In the genomic region with DNA sequence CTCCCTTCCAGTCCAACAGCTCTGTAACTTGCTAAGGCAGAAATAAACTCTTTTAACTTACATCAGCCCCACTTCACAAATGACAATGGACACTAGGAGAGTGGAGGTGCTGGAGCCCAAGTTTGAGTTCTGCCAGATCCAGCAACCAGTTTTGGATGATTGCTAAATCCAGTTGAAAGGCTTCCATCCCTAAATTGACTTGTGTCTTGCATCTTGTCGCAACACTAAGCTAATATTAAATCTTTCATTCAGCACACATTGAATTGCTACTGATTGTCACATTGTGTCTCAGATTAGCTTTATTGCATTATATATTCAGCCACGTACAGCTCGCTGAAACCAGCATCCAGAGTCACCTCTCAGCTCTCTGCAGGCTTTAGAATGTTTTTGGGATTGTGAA, we compare ENCODE assay signal across 32 cellular contexts. TPM values are rescaled to one million over a fixed set of nuclear protein-coding genes. Genes with fewer than 3 reads are reported as not detected.
"Had no signal": no experiment of that assay in that cellular context is flagged by ENCODE, and none has a peak within 500 bp of the region (broad histone marks: within the 10 kb centered on the region; RNA-seq: fewer than 3 reads in every experiment).

No MANE protein-coding gene starts in this region.

- H3K9ac ChIP-seq: KMS-11, SK-N-SH had no signal

- H3K4me3 ChIP-seq: ascending aorta, cardiac muscle cell, Peyer's patch, SJCRH30 had no signal

- H3K36me3 ChIP-seq: ascending aorta, brain microvascular endothelial cell, cardiac muscle cell, Peyer's patch, SJCRH30, WERI-Rb-1 had no signal

- H3K27me3 ChIP-seq: ascending aorta, brain microvascular endothelial cell, cardiac muscle cell, Peyer's patch, SJCRH30 had no signal

- H3K27ac ChIP-seq: ascending aorta, brain microvascular endothelial cell, cardiac muscle cell, KMS-11, Peyer's patch, RWPE1, SJCRH30, WERI-Rb-1 had no signal

- H3K4me1 ChIP-seq: ascending aorta, Peyer's patch, SJCRH30 had no signal

- ATAC-seq: activated CD4-positive, alpha-beta T cell treated with anti-CD3 and anti-CD28 coated beads for 36 hours; activated CD8-positive, alpha-beta T cell treated with anti-CD3 and anti-CD28 coated beads for 36 hours had no signal

- H3K9me3 ChIP-seq: ascending aorta, Peyer's patch, SJCRH30, SK-N-SH had no signal

- DNase-seq: activated CD4-positive, alpha-beta T cell treated with anti-CD3 and anti-CD28 coated beads for 36 hours; activated CD4-positive, alpha-beta T cell treated with anti-CD3 and anti-CD28 coated beads, Interleukin-2, amount 50 U/mL, for 1 hour; activated CD8-positive, alpha-beta memory T cell treated with anti-CD3 and anti-CD28 coated beads, Interleukin-2, amount 50 U/mL, for 4 hours; activated CD8-positive, alpha-beta T cell treated with anti-CD3 and anti-CD28 coated beads for 36 hours; activated naive CD4-positive, alpha-beta T cell treated with anti-CD3 and anti-CD28 coated beads, Interleukin-2, amount 50 U/mL, for 16 hours; activated naive CD8-positive, alpha-beta T cell treated with anti-CD3 and anti-CD28 coated beads, Interleukin-2, amount 10 ng/mL, durations not matched to agents 7 days and 5 days; activated T-cell treated with anti-CD3 and anti-CD28 coated beads, Interleukin-2, amount 50 U/mL, for 1 hour; amniotic stem cell; MV-4-11; NCI-H1092 treated with DMSO at 0.1 percent for 48 hours; NCI-H1417 treated with DMSO at 0.1 percent for 48 hours; NCI-H1694; NCI-H2029; NCI-H2107; NCI-H2171 treated with DMSO at 0.1 percent for 48 hours; NCI-H345; NCI-H510A; NCI-H526 treated with DMSO at 0.1 percent for 48 hours; NCI-H82; OCI-M1; Peyer's patch; Right ventricle myocardium superior; SJCRH30; SK-N-SH; T-helper 1 cell; WERI-Rb-1 had no signal

- H3K4me2 ChIP-seq: KMS-11, SK-N-SH had no signal

RNA-seq across cellular contexts. Expression of gene LIPC, which starts 41.7 kb away (rescaled TPM):
- total RNA-seq: ascending aorta, cardiac muscle cell, MCF 10A had no signal
- polyA plus RNA-seq: cardiac muscle cell, SK-N-SH had no signal
